Comparison of ENCODE assay signal across 1 cellular context in genomic region chrY:14522380-14522950, GRCh38.
TF ChIP-seq lines count a peak whose summit lies in the region.

No MANE protein-coding gene starts in this region.

TF ChIP-seq in endothelial cell of umbilical vein, 7 proteins besides CTCF, POLR2A, EP300 and RAD21:
- TF ChIP-seq MYC (IDR thresholded peaks at IDR 0.05; ENCODE audit: low read depth, low read length): no peak
- no peak for TF ChIP-seq GATA2 (IDR thresholded peaks at IDR 0.05; ENCODE audit: insufficient read depth, insufficient read length, low read depth, low read length)
- no peak for TF ChIP-seq MAX (IDR thresholded peaks at IDR 0.05; ENCODE audit: insufficient read depth, insufficient read length)
- no peak for TF ChIP-seq EZH2 (IDR thresholded peaks at IDR 0.05; ENCODE audit: borderline replicate concordance, low read depth, low read length, severe bottlenecking)
- no peak for TF ChIP-seq JUN (IDR thresholded peaks at IDR 0.05; ENCODE audit: borderline replicate concordance, insufficient read depth, insufficient read length, low read depth)
- no peak for TF ChIP-seq FOS (IDR thresholded peaks at IDR 0.05; ENCODE audit: borderline replicate concordance, insufficient read depth, low read length)
- TF ChIP-seq POLR2AphosphoS5 (IDR thresholded peaks at IDR 0.05; ENCODE audit: insufficient read depth, low read depth, low read length): no peak
